ENCODE assay signal across 21 cellular contexts in the genomic region with DNA sequence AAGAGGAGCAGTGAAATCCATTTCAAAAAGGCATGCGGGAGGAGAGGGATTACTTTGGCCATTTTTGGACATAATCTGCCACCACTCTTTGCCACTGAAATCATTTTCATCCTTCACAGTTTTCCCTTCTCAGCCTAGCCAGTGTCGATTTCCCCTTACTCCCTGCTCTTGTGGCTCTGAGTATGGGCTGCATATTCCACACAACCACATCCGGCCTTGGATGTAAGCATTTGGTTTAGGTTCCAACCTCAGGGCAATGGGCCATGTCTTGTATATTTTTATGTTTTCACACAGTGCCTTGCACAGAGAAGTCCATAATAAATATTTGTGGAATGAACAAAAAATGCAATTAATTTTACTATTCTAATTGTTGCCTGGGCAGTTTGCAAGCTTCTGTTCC.
"Had no signal": no experiment of that assay in that cellular context is flagged by ENCODE, and none has a peak within 500 bp of the region (broad histone marks: within the 10 kb centered on the region; RNA-seq: fewer than 3 reads in every experiment).

No MANE protein-coding gene starts in this region.

- H3K4me1 ChIP-seq: foreskin keratinocyte, psoas muscle, sigmoid colon, suprapubic skin, tibial artery, upper lobe of right lung had no signal

- H2AFZ ChIP-seq: parathyroid adenoma had no signal

- H3K9me3 ChIP-seq: psoas muscle, sigmoid colon, suprapubic skin, tibial artery, upper lobe of right lung had no signal

- H3K27me3 ChIP-seq: foreskin keratinocyte, suprapubic skin had no signal

- H3K4me3 ChIP-seq: psoas muscle, sigmoid colon, suprapubic skin, tibial artery, upper lobe of right lung had no signal

- DNase-seq: activated CD4-positive, alpha-beta T cell treated with anti-CD3 and anti-CD28 coated beads, Interleukin-2, amount 50 U/mL, for 1 hour; activated CD8-positive, alpha-beta T cell treated with anti-CD3 and anti-CD28 coated beads for 36 hours; activated T-cell treated with anti-CD3 and anti-CD28 coated beads, Interleukin-2, amount 50 U/mL, for 4 hours; dermis blood vessel endothelial cell; effector CD4-positive, alpha-beta T cell; foreskin keratinocyte; kidney; left colon; mammary epithelial cell; naive B cell; nucleus accumbens; psoas muscle; sigmoid colon; small intestine; stimulated activated CD4-positive, alpha-beta T cell treated with anti-CD3 and anti-CD28 coated beads, Interleukin-2, amount 100 ng/mL, for 24 hours; stimulated activated naive CD4-positive, alpha-beta T cell; T-helper 2 cell; tibial artery; upper lobe of right lung had no signal

- H3K79me2 ChIP-seq: parathyroid adenoma had no signal

- H3K36me3 ChIP-seq: sigmoid colon, suprapubic skin, tibial artery, upper lobe of right lung had no signal

- H3K27ac ChIP-seq: foreskin keratinocyte, parathyroid adenoma, psoas muscle, sigmoid colon, suprapubic skin, tibial artery, upper lobe of right lung had no signal
